In genomic region chr1:76054357-76054756, GRCh38 we compare ENCODE assay signal across 34 cellular contexts. TPM values are rescaled to one million over a fixed set of nuclear protein-coding genes. Genes with fewer than 3 reads are reported as not detected.
"Had no signal": no experiment of that assay in that cellular context is flagged by ENCODE, and none has a peak within 500 bp of the region (broad histone marks: within the 10 kb centered on the region; RNA-seq: fewer than 3 reads in every experiment).

No MANE protein-coding gene starts in this region.

- H3K27ac ChIP-seq: adrenal gland, body of pancreas, esophagus muscularis mucosa, foreskin keratinocyte, gastrocnemius medialis, heart left ventricle had no signal

- ATAC-seq: activated CD4-positive, alpha-beta T cell treated with anti-CD3 and anti-CD28 coated beads for 36 hours; activated CD8-positive, alpha-beta memory T cell treated with anti-CD3 and anti-CD28 coated beads, Interleukin-2, amount 10 ng/mL, durations not matched to agents 7 days and 5 days; activated CD8-positive, alpha-beta T cell treated with anti-CD3 and anti-CD28 coated beads, Interleukin-2, amount 10 ng/mL, durations not matched to agents 7 days and 5 days; activated naive CD8-positive, alpha-beta T cell treated with anti-CD3 and anti-CD28 coated beads, Interleukin-2, amount 50 U/mL, for 24 hours; body of pancreas; effector memory CD8-positive, alpha-beta T cell; foreskin keratinocyte; gastrocnemius medialis; heart left ventricle had no signal

- H3K9me3 ChIP-seq: adrenal gland, body of pancreas, esophagus muscularis mucosa, gastrocnemius medialis had no signal

- H3K4me1 Mint-ChIP-seq: activated CD4-positive, alpha-beta T cell treated with anti-CD3 and anti-CD28 coated beads for 36 hours; activated naive CD4-positive, alpha-beta T cell treated with anti-CD3 and anti-CD28 coated beads, Interleukin-2, amount 50 U/mL, for 24 hours; activated naive CD8-positive, alpha-beta T cell treated with anti-CD3 and anti-CD28 coated beads for 36 hours; activated naive CD8-positive, alpha-beta T cell treated with anti-CD3 and anti-CD28 coated beads, Interleukin-2, amount 50 U/mL, for 24 hours had no signal

- H3K27me3 ChIP-seq: body of pancreas, esophagus muscularis mucosa, foreskin keratinocyte, gastrocnemius medialis had no signal

- H3K36me3 ChIP-seq: adrenal gland, esophagus muscularis mucosa, gastrocnemius medialis, heart left ventricle had no signal

- H3K4me3 Mint-ChIP-seq: activated CD4-positive, alpha-beta memory T cell treated with anti-CD3 and anti-CD28 coated beads for 36 hours; activated CD4-positive, alpha-beta T cell treated with anti-CD3 and anti-CD28 coated beads for 36 hours; activated CD4-positive, alpha-beta T cell treated with anti-CD3 and anti-CD28 coated beads, Interleukin-2, amount 10 ng/mL, durations not matched to agents 24 days and 14 days; activated CD8-positive, alpha-beta memory T cell treated with anti-CD3 and anti-CD28 coated beads, Interleukin-2, amount 10 ng/mL, durations not matched to agents 7 days and 5 days; activated CD8-positive, alpha-beta T cell treated with anti-CD3 and anti-CD28 coated beads, Interleukin-2, amount 10 ng/mL, durations not matched to agents 7 days and 5 days; activated naive CD4-positive, alpha-beta T cell treated with anti-CD3 and anti-CD28 coated beads for 36 hours; activated naive CD4-positive, alpha-beta T cell treated with anti-CD3 and anti-CD28 coated beads, Interleukin-2, amount 50 U/mL, for 24 hours; activated naive CD8-positive, alpha-beta T cell treated with anti-CD3 and anti-CD28 coated beads for 36 hours; activated naive CD8-positive, alpha-beta T cell treated with anti-CD3 and anti-CD28 coated beads, Interleukin-2, amount 50 U/mL, for 24 hours; activated T-helper 1 cell treated with anti-CD3 and anti-CD28 coated beads, Interleukin-12 subunit alpha, Interleukin-12 subunit beta, Interleukin-2, Interleukin-4 antibody, amounts not matched to agents 30 ng/mL and 10 ng/mL and 1 ng/mL, durations not matched to agents 14 hours and 24 hours and 36 hours; effector memory CD8-positive, alpha-beta T cell had no signal

- H3K9me3 Mint-ChIP-seq: activated CD4-positive, alpha-beta memory T cell treated with anti-CD3 and anti-CD28 coated beads for 36 hours; activated CD4-positive, alpha-beta T cell treated with anti-CD3 and anti-CD28 coated beads, Interleukin-2, amount 10 ng/mL, durations not matched to agents 24 days and 14 days; activated naive CD4-positive, alpha-beta T cell treated with anti-CD3 and anti-CD28 coated beads for 36 hours; activated naive CD4-positive, alpha-beta T cell treated with anti-CD3 and anti-CD28 coated beads, Interleukin-2, amount 50 U/mL, for 24 hours; activated naive CD8-positive, alpha-beta T cell treated with anti-CD3 and anti-CD28 coated beads for 36 hours; activated naive CD8-positive, alpha-beta T cell treated with anti-CD3 and anti-CD28 coated beads, Interleukin-2, amount 50 U/mL, for 24 hours; activated T-helper 1 cell treated with anti-CD3 and anti-CD28 coated beads, Interleukin-12 subunit alpha, Interleukin-12 subunit beta, Interleukin-2, Interleukin-4 antibody, amounts not matched to agents 30 ng/mL and 10 ng/mL and 1 ng/mL, durations not matched to agents 14 hours and 24 hours and 36 hours; activated T-helper 2 cell treated with anti-CD3 and anti-CD28 coated beads, Interferon-gamma antibody, Interleukin-2, Interleukin-4, amounts not matched to agents 10 μg/mL and 5 μg/mL and 100 μg/mL, durations not matched to agents 14 hours and 24 hours and 36 hours; effector memory CD8-positive, alpha-beta T cell had no signal

- H3K4me3 ChIP-seq: adrenal gland, body of pancreas, esophagus muscularis mucosa, gastrocnemius medialis, heart left ventricle had no signal

- H3K36me3 Mint-ChIP-seq: activated CD4-positive, alpha-beta memory T cell treated with anti-CD3 and anti-CD28 coated beads for 36 hours; activated CD8-positive, alpha-beta memory T cell treated with anti-CD3 and anti-CD28 coated beads, Interleukin-2, amount 10 ng/mL, durations not matched to agents 7 days and 5 days; activated naive CD4-positive, alpha-beta T cell treated with anti-CD3 and anti-CD28 coated beads, Interleukin-2, amount 50 U/mL, for 24 hours; activated naive CD8-positive, alpha-beta T cell treated with anti-CD3 and anti-CD28 coated beads for 36 hours had no signal

- DNase-seq: activated CD4-positive, alpha-beta memory T cell treated with anti-CD3 and anti-CD28 coated beads for 36 hours; activated CD4-positive, alpha-beta T cell treated with anti-CD3 and anti-CD28 coated beads for 36 hours; activated CD4-positive, alpha-beta T cell treated with anti-CD3 and anti-CD28 coated beads, Interleukin-2, amount 10 ng/mL, durations not matched to agents 24 days and 14 days; activated CD4-positive, CD25-positive, alpha-beta regulatory T cell; activated CD4-positive, CD25-positive, alpha-beta regulatory T cell treated with anti-CD3 and anti-CD28 coated beads, Interleukin-2, amount 50 U/mL, for 72 hours; activated CD8-positive, alpha-beta memory T cell treated with anti-CD3 and anti-CD28 coated beads, Interleukin-2, amount 10 ng/mL, durations not matched to agents 7 days and 5 days; activated CD8-positive, alpha-beta memory T cell treated with anti-CD3 and anti-CD28 coated beads, Interleukin-2, amount 50 U/mL, for 4 hours; activated CD8-positive, alpha-beta T cell treated with anti-CD3 and anti-CD28 coated beads, Interleukin-2, amount 10 ng/mL, durations not matched to agents 7 days and 5 days; activated effector memory CD4-positive, alpha-beta T cell treated with anti-CD3 and anti-CD28 coated beads, Interleukin-2, amount 50 U/mL, for 16 hours; activated naive CD4-positive, alpha-beta T cell treated with anti-CD3 and anti-CD28 coated beads for 36 hours; activated naive CD8-positive, alpha-beta T cell treated with anti-CD3 and anti-CD28 coated beads for 36 hours; activated naive CD8-positive, alpha-beta T cell treated with anti-CD3 and anti-CD28 coated beads, Interleukin-2, amount 50 U/mL, for 24 hours; activated T-cell treated with anti-CD3 and anti-CD28 coated beads, Interleukin-2, amount 50 U/mL, for 1 hour; activated T-cell treated with anti-CD3 and anti-CD28 coated beads, Interleukin-2, amount 50 U/mL, for 48 hours; adrenal gland; amygdala; aorta; body of pancreas; caudate nucleus; cortex of kidney; dermis blood vessel endothelial cell; effector CD4-positive, alpha-beta T cell; effector memory CD8-positive, alpha-beta T cell; erythroblast; foreskin keratinocyte; gastrocnemius medialis; glutamatergic neuron; heart left ventricle; T-helper 2 cell had no signal

- H3K4me1 ChIP-seq: adrenal gland, body of pancreas, esophagus muscularis mucosa, foreskin keratinocyte, gastrocnemius medialis, heart left ventricle had no signal

- H3K27ac Mint-ChIP-seq: activated CD4-positive, alpha-beta memory T cell treated with anti-CD3 and anti-CD28 coated beads for 36 hours; activated CD4-positive, alpha-beta T cell treated with anti-CD3 and anti-CD28 coated beads for 36 hours; activated CD4-positive, alpha-beta T cell treated with anti-CD3 and anti-CD28 coated beads, Interleukin-2, amount 10 ng/mL, durations not matched to agents 24 days and 14 days; activated CD8-positive, alpha-beta memory T cell treated with anti-CD3 and anti-CD28 coated beads, Interleukin-2, amount 10 ng/mL, durations not matched to agents 7 days and 5 days; activated CD8-positive, alpha-beta T cell treated with anti-CD3 and anti-CD28 coated beads, Interleukin-2, amount 10 ng/mL, durations not matched to agents 7 days and 5 days; activated naive CD4-positive, alpha-beta T cell treated with anti-CD3 and anti-CD28 coated beads for 36 hours; activated naive CD4-positive, alpha-beta T cell treated with anti-CD3 and anti-CD28 coated beads, Interleukin-2, amount 50 U/mL, for 24 hours; activated naive CD8-positive, alpha-beta T cell treated with anti-CD3 and anti-CD28 coated beads for 36 hours; activated naive CD8-positive, alpha-beta T cell treated with anti-CD3 and anti-CD28 coated beads, Interleukin-2, amount 50 U/mL, for 24 hours; activated T-helper 1 cell treated with anti-CD3 and anti-CD28 coated beads, Interleukin-12 subunit alpha, Interleukin-12 subunit beta, Interleukin-2, Interleukin-4 antibody, amounts not matched to agents 30 ng/mL and 10 ng/mL and 1 ng/mL, durations not matched to agents 14 hours and 24 hours and 36 hours; activated T-helper 2 cell treated with anti-CD3 and anti-CD28 coated beads, Interferon-gamma antibody, Interleukin-2, Interleukin-4, amounts not matched to agents 10 μg/mL and 5 μg/mL and 100 μg/mL, durations not matched to agents 14 hours and 24 hours and 36 hours; effector memory CD8-positive, alpha-beta T cell had no signal

- FAIRE-seq: colon had no signal

RNA-seq across cellular contexts. Expression of gene ST6GALNAC3, which starts 20.2 kb away (rescaled TPM):
- total RNA-seq: activated T-helper 1 cell treated with anti-CD3 and anti-CD28 coated beads, Interleukin-12 subunit alpha, Interleukin-12 subunit beta, Interleukin-2, Interleukin-4 antibody, amounts not matched to agents 30 ng/mL and 10 ng/mL and 1 ng/mL, durations not matched to agents 14 hours and 24 hours and 36 hours; activated T-helper 2 cell treated with anti-CD3 and anti-CD28 coated beads, Interferon-gamma antibody, Interleukin-2, Interleukin-4, amounts not matched to agents 10 μg/mL and 5 μg/mL and 100 μg/mL, durations not matched to agents 14 hours and 24 hours and 36 hours had no signal
